Comparison of ENCODE assay signal across 26 cellular contexts in the genomic region with DNA sequence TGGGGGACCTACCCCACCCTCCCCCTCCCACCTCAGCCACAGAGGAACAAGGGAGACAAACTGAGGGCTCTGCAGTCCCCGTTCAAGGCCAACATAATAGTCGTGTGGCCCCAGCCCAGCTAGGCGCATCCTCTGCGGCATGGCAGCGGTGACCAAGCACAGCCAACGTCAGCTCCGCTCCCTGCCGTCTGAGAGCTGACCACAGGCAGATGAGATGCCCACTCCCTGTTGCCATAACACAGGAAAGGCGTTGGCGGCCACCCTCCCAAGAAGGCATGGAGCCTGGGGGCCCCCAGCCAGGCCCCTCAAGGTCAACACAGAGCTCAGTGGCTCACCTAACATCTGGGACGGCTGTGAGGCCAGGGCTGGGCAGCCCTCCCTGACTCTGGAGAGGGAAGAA.
"Had no signal": no experiment of that assay in that cellular context is flagged by ENCODE, and none has a peak within 500 bp of the region (broad histone marks: within the 10 kb centered on the region; RNA-seq: fewer than 3 reads in every experiment).

No MANE protein-coding gene starts in this region.

- H3K27me3 ChIP-seq: neutrophil, ovary, stomach, testis, thyroid gland, transverse colon, upper lobe of left lung, vagina had no signal

- H3K4me1 Mint-ChIP-seq: nephron had no signal

- DNase-seq: hippocampal formation; kidney glomerular epithelial cell; left cardiac atrium; lower lobe of right lung; mammary epithelial cell; mesenchymal stem cell; naive thymus-derived CD8-positive, alpha-beta T cell; occipital lobe; ovary; stimulated activated CD4-positive, alpha-beta T cell treated with anti-CD3 and anti-CD28 coated beads, Interleukin-1b, Interleukin-23, amount 100 ng/mL, for 48 hours; stimulated activated CD4-positive, alpha-beta T cell treated with anti-CD3 and anti-CD28 coated beads, Interleukin-2, amount 100 ng/mL, for 48 hours; stimulated activated CD4-positive, alpha-beta T cell treated with anti-CD3 and anti-CD28 coated beads, Interleukin-4, amount 100 ng/mL, for 4 hours; stimulated activated CD8-positive, alpha-beta memory T cell treated with anti-CD3 and anti-CD28 coated beads, Interleukin-4, amount 100 ng/mL, for 48 hours; stimulated activated naive B cell treated with anti-CD40 and anti-IgM and Interleukin-4, amounts not matched to agents 10 μg/mL and 1 μg/mL and 100 μg/mL, for 72 hours; stimulated activated naive CD8-positive, alpha-beta T cell treated with anti-CD3 and anti-CD28 coated beads, Interleukin-15, Interleukin-2, amounts not matched to agents 100 U/mL and 50 U/mL, for 24 hours; stomach; testis; thyroid gland; transverse colon; upper lobe of left lung had no signal

- H3K9me3 ChIP-seq: lower lobe of right lung, neutrophil, ovary, stomach, testis, thyroid gland, transverse colon, upper lobe of left lung, vagina had no signal

- H3K27ac Mint-ChIP-seq: naive thymus-derived CD8-positive, alpha-beta T cell; nephron; progenitor cell of endocrine pancreas; stimulated activated naive B cell treated with anti-CD40 and anti-IgM and Interleukin-4, amounts not matched to agents 10 μg/mL and 1 μg/mL and 100 μg/mL, for 72 hours had no signal

- H3K4me3 Mint-ChIP-seq: naive thymus-derived CD8-positive, alpha-beta T cell; nephron; neural crest cell; stimulated activated naive B cell treated with anti-CD40 and anti-IgM and Interleukin-4, amounts not matched to agents 10 μg/mL and 1 μg/mL and 100 μg/mL, for 72 hours had no signal

- H3K27me3 Mint-ChIP-seq: naive thymus-derived CD8-positive, alpha-beta T cell; progenitor cell of endocrine pancreas; stimulated activated naive B cell treated with anti-CD40 and anti-IgM and Interleukin-4, amounts not matched to agents 10 μg/mL and 1 μg/mL and 100 μg/mL, for 72 hours had no signal

- H3K9me3 Mint-ChIP-seq: naive thymus-derived CD8-positive, alpha-beta T cell; nephron; neural crest cell; stimulated activated naive B cell treated with anti-CD40 and anti-IgM and Interleukin-4, amounts not matched to agents 10 μg/mL and 1 μg/mL and 100 μg/mL, for 72 hours had no signal

- H3K27ac ChIP-seq: lower lobe of right lung, neutrophil, ovary, stomach, testis, thyroid gland, transverse colon, upper lobe of left lung, vagina had no signal

- ATAC-seq: lower lobe of right lung; naive thymus-derived CD8-positive, alpha-beta T cell; stimulated activated naive B cell treated with anti-CD40 and anti-IgM and Interleukin-4, amounts not matched to agents 10 μg/mL and 1 μg/mL and 100 μg/mL, for 72 hours; stimulated activated naive CD8-positive, alpha-beta T cell treated with anti-CD3 and anti-CD28 coated beads, Interleukin-15, Interleukin-2, amounts not matched to agents 100 U/mL and 50 U/mL, for 24 hours had no signal

- H3K4me3 ChIP-seq: lower lobe of right lung, ovary, smooth muscle cell, stomach, testis, thyroid gland, transverse colon, upper lobe of left lung, vagina had no signal

- H3K4me2 ChIP-seq: smooth muscle cell had no signal

- H3K4me1 ChIP-seq: lower lobe of right lung, stomach, testis, thyroid gland, transverse colon, upper lobe of left lung, vagina had no signal

- H3K36me3 ChIP-seq: ovary had no signal
